1 cellular context compared by ENCODE assay signal in genomic region chr2:62333961-62334360, GRCh38.
TF ChIP-seq lines count a peak whose summit lies in the region.

No MANE protein-coding gene starts in this region.

TF ChIP-seq in GM23338, 12 proteins besides CTCF, POLR2A, EP300 and RAD21 (continued from another document):
- TF ChIP-seq, protein P1, sequence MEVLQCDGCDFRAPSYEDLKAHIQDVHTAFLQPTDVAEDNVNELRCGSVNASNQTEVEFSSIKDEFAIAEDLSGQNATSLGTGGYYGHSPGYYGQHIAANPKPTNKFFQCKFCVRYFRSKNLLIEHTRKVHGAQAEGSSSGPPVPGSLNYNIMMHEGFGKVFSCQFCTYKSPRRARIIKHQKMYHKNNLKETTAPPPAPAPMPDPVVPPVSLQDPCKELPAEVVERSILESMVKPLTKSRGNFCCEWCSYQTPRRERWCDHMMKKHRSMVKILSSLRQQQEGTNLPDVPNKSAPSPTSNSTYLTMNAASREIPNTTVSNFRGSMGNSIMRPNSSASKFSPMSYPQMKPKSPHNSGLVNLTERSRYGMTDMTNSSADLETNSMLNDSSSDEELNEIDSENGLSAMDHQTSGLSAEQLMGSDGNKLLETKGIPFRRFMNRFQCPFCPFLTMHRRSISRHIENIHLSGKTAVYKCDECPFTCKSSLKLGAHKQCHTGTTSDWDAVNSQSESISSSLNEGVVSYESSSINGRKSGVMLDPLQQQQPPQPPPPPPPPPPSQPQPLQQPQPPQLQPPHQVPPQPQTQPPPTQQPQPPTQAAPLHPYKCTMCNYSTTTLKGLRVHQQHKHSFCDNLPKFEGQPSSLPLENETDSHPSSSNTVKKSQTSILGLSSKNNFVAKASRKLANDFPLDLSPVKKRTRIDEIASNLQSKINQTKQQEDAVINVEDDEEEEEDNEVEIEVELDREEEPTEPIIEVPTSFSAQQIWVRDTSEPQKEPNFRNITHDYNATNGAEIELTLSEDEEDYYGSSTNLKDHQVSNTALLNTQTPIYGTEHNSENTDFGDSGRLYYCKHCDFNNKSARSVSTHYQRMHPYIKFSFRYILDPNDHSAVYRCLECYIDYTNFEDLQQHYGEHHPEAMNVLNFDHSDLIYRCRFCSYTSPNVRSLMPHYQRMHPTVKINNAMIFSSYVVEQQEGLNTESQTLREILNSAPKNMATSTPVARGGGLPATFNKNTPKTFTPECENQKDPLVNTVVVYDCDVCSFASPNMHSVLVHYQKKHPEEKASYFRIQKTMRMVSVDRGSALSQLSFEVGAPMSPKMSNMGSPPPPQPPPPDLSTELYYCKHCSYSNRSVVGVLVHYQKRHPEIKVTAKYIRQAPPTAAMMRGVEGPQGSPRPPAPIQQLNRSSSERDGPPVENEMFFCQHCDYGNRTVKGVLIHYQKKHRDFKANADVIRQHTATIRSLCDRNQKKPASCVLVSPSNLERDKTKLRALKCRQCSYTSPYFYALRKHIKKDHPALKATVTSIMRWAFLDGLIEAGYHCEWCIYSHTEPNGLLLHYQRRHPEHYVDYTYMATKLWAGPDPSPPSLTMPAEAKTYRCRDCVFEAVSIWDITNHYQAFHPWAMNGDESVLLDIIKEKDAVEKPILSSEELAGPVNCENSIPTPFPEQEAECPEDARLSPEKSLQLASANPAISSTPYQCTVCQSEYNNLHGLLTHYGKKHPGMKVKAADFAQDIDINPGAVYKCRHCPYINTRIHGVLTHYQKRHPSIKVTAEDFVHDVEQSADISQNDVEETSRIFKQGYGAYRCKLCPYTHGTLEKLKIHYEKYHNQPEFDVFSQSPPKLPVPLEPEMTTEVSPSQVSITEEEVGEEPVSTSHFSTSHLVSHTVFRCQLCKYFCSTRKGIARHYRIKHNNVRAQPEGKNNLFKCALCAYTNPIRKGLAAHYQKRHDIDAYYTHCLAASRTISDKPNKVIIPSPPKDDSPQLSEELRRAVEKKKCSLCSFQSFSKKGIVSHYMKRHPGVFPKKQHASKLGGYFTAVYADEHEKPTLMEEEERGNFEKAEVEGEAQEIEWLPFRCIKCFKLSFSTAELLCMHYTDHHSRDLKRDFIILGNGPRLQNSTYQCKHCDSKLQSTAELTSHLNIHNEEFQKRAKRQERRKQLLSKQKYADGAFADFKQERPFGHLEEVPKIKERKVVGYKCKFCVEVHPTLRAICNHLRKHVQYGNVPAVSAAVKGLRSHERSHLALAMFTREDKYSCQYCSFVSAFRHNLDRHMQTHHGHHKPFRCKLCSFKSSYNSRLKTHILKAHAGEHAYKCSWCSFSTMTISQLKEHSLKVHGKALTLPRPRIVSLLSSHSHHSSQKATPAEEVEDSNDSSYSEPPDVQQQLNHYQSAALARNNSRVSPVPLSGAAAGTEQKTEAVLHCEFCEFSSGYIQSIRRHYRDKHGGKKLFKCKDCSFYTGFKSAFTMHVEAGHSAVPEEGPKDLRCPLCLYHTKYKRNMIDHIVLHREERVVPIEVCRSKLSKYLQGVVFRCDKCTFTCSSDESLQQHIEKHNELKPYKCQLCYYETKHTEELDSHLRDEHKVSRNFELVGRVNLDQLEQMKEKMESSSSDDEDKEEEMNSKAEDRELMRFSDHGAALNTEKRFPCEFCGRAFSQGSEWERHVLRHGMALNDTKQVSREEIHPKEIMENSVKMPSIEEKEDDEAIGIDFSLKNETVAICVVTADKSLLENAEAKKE (CRISPR knock-in tag; IDR thresholded peaks at IDR 0.05) = no peak
- TF ChIP-seq POLR2AphosphoS5 (IDR thresholded peaks at IDR 0.05; ENCODE audit: low read depth) (no peak), CREB1 (CRISPR knock-in tag; IDR thresholded peaks at IDR 0.05; ENCODE audit: low read depth) (no peak), EZH2 (IDR thresholded peaks at IDR 0.05; ENCODE audit: low read depth, unreplicated experiment) (no peak), ETS1 (IDR thresholded peaks at IDR 0.05) (no peak)
